19 cellular contexts compared by ENCODE assay signal in the genomic region with DNA sequence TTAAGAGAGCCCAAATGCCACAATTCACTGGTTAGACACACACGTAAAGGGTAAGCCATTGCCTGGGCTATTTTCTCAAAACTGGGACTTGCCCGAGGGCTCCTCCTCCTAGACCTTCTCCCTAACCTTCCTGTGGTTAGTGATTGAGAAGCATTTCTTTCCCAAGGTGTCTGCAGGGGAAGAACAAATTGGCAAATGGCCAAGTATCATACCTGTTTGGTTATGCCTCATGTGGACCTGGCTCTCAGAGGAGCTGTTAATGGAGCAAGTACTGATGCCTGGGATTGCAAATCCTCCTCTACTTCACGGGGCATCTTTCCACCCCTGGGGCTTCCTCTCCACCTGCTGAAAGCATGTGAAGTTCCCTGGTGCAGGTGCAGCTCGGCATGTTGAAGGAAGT.
DNase-seq lines count a peak whose midpoint lies in the region; ATAC-seq, FAIRE-seq and TF ChIP-seq lines count a peak whose summit lies in the region.
"Had no signal": no experiment of that assay in that cellular context is flagged by ENCODE, and none has a peak within 500 bp of the region (broad histone marks: within the 10 kb centered on the region; RNA-seq: fewer than 3 reads in every experiment).

No MANE protein-coding gene starts in this region.

- H3K27me3 ChIP-seq in breast epithelium, result no peaks in the 10 kb centered on the region
- no peaks in the 10 kb centered on the region for H3K27me3 ChIP-seq in K562 (ENCODE audit: control insufficient read depth in 2 of 2, insufficient read depth in 2 of 2, low read length in 2 of 2)
- no peaks in the 10 kb centered on the region for H3K27me3 ChIP-seq in CD4-positive, alpha-beta memory T cell (ENCODE audit: insufficient read depth, low read length)

- TF ChIP-seq POLR2A in breast epithelium (IDR thresholded peaks at IDR 0.05), result no peak
- no peak for TF ChIP-seq POLR2A in K562 (conservative IDR thresholded peaks at IDR 0.05)

- H3K27ac ChIP-seq in breast epithelium, result no peak overlapping the region
- H3K27ac ChIP-seq in K562 (ENCODE audit: extremely low read depth, low read depth, low read length), result no peak overlapping the region
- H3K27ac ChIP-seq in CD4-positive, alpha-beta memory T cell (ENCODE audit: low read depth, low read length), result no peak overlapping the region

- H3K36me3 ChIP-seq in breast epithelium (no peaks in the 10 kb centered on the region), K562 (ENCODE audit: control insufficient read depth, insufficient read depth, low read length) (no peaks in the 10 kb centered on the region)
- no peaks in the 10 kb centered on the region for H3K36me3 ChIP-seq in CD4-positive, alpha-beta memory T cell (ENCODE audit: insufficient read depth, low read length)

- in situ Hi-C loops in K562 (cut with MboI), result no loop called here

- no TSS peak for BruUV-seq in MCF 10A (replicated peaks; lab: Mats Ljungman, UMichigan)
- no TSS peak for BruUV-seq in K562 (replicated peaks; lab: Mats Ljungman, UMichigan)

- H3K9me3 Mint-ChIP-seq in MCF 10A (ENCODE audit: unreplicated experiment), result peaks cover 8% of the 10 kb centered on the region
- peaks cover 0 to 5% (median 0%) of the 10 kb centered on the region in 8 donors for H3K9me3 Mint-ChIP-seq in CD4-positive, alpha-beta memory T cell
- H3K9me3 Mint-ChIP-seq: GM23338, H9 had no signal

- no peaks in the 10 kb centered on the region for H3K79me2 ChIP-seq in K562 (ENCODE audit: control insufficient read depth, insufficient read depth, low read length)

- H3K4me2 ChIP-seq in K562 (ENCODE audit: insufficient read depth, low read length), result no peak overlapping the region
- H3K4me2 ChIP-seq: GM23338 had no signal

- TF ChIP-seq RAD21 in K562 (CRISPR knock-in tag; conservative IDR thresholded peaks at IDR 0.05 in 1 of 2, IDR thresholded peaks at IDR 0.05 in 1 of 2), result no peak

- no peak for TF ChIP-seq EP300 in K562 (IDR thresholded peaks at IDR 0.05; ENCODE audit: low read length)

- DNase-seq in MCF 10A (ENCODE audit: unreplicated experiment) (peak; percentile 32), breast epithelium (ENCODE audit: low spot score in 2 of 2) (no peak), NCI-H69 (lab: John Stamatoyannopoulos, UW) (peak; percentile 13), K562 (ENCODE audit: extremely low read depth in 1 of 4, low spot score in 3 of 4) (no peak), epithelial cell of esophagus (ENCODE audit: low read depth) (peak; percentile 25), medulla oblongata (ENCODE audit: extremely low spot score) (no peak)
- no peak for DNase-seq in CD4-positive, alpha-beta memory T cell
- DNase-seq: C1 segment of cervical spinal cord; CD8-positive, alpha-beta T cell; DMS 273 treated with DMSO at 0.1 percent for 48 hours; DMS79; GF-D8; H9 had no signal

- TF ChIP-seq CTCF in MCF 10A (IDR thresholded peaks at IDR 0.05; ENCODE audit: unreplicated experiment), result no peak
- TF ChIP-seq CTCF in breast epithelium (IDR thresholded peaks at IDR 0.05), result no peak
- TF ChIP-seq CTCF in K562 (IDR thresholded peaks at IDR 0.05 in 2 of 3, conservative IDR thresholded peaks at IDR 0.05 in 1 of 3; ENCODE audit: insufficient read depth in 2 of 3, low read depth in 1 of 3, low read length in 3 of 3), result no peak
- no peak for TF ChIP-seq CTCF in epithelial cell of esophagus (IDR thresholded peaks at IDR 0.05; ENCODE audit: insufficient read depth, low read depth, low read length, missing control alignments)

- ATAC-seq in K562, result no peak
- ATAC-seq in HG02588 (IDR thresholded peaks at IDR 0.05; ENCODE audit: unreplicated experiment), result no peak
- ATAC-seq: CD8-positive, alpha-beta T cell; GM23338; HCT116 had no signal

- H4K20me1 ChIP-seq in K562 (replicated peaks; ENCODE audit: control insufficient read depth, insufficient read depth, low read length), result no peaks in the 10 kb centered on the region

- FAIRE-seq in K562 (lab: Jason Lieb, UNC), result no peak
- FAIRE-seq: D721Med, GM12891, GM18507 had no signal

- H3K9me1 ChIP-seq in K562 (ENCODE audit: control insufficient read depth, insufficient read depth, low read length), result no peaks in the 10 kb centered on the region

- H3K4me3 ChIP-seq in breast epithelium (no peak overlapping the region), K562 (no peak overlapping the region), epithelial cell of esophagus (ENCODE audit: low read length) (no peak overlapping the region)
- no peak overlapping the region for H3K4me3 ChIP-seq in CD4-positive, alpha-beta memory T cell (ENCODE audit: low read length in 2 of 2)
- H3K4me3 ChIP-seq: GM23338 had no signal

- no peak overlapping the region for H3K9ac ChIP-seq in K562 (ENCODE audit: insufficient read depth in 1 of 2, low read depth in 2 of 2, low read length in 2 of 2)

- H3K36me3 Mint-ChIP-seq in MCF 10A (ENCODE audit: insufficient read depth, unreplicated experiment), result no peaks in the 10 kb centered on the region
- H3K36me3 Mint-ChIP-seq in CD4-positive, alpha-beta memory T cell, result no peaks in the 10 kb centered on the region
- H3K36me3 Mint-ChIP-seq: CD8-positive, alpha-beta T cell had no signal

- POLR2A ChIA-PET in MCF 10A (lab: Yijun Ruan, JAX), result no interaction called here
- POLR2A ChIA-PET in K562 (lab: Yijun Ruan, JAX), result no interaction called here
- POLR2A ChIA-PET in CD4-positive, alpha-beta memory T cell (lab: Charles Lee; ENCODE audit: partially characterized antibody), result no interaction called here

- H3K9me3 ChIP-seq in breast epithelium (no peaks in the 10 kb centered on the region), K562 (replicated peaks; ENCODE audit: control insufficient read depth, insufficient read depth, low read depth, low read length) (no peaks in the 10 kb centered on the region)
- no peaks in the 10 kb centered on the region for H3K9me3 ChIP-seq in CD4-positive, alpha-beta memory T cell (ENCODE audit: control insufficient read depth in 1 of 2, low read length in 2 of 2)

- H3K4me1 ChIP-seq in breast epithelium (no peaks in the 10 kb centered on the region), K562 (replicated peaks in 1 of 2; ENCODE audit: control insufficient read depth in 2 of 2, insufficient read depth in 2 of 2, low read length in 2 of 2) (no peaks in the 10 kb centered on the region)
- H3K4me1 ChIP-seq in CD4-positive, alpha-beta memory T cell (ENCODE audit: insufficient read depth, low read length), result no peaks in the 10 kb centered on the region

- H3K27me3 Mint-ChIP-seq in MCF 10A (ENCODE audit: insufficient read depth, unreplicated experiment), result no peaks in the 10 kb centered on the region
- no peaks in the 10 kb centered on the region for H3K27me3 Mint-ChIP-seq in CD4-positive, alpha-beta memory T cell

- H3K4me1 Mint-ChIP-seq in MCF 10A (ENCODE audit: insufficient read depth, unreplicated experiment), result no peaks in the 10 kb centered on the region
- no peaks in the 10 kb centered on the region for H3K4me1 Mint-ChIP-seq in CD4-positive, alpha-beta memory T cell
- H3K4me1 Mint-ChIP-seq: GM23338, H9 had no signal

- CTCF ChIA-PET in MCF 10A (lab: Yijun Ruan, JAX), result no interaction called here
- CTCF ChIA-PET in K562 (lab: Yijun Ruan, JAX; ENCODE audit: low intra/inter-chr PET ratio), result no interaction called here
- CTCF ChIA-PET in CD4-positive, alpha-beta memory T cell (lab: Charles Lee; ENCODE audit: partially characterized antibody), result no interaction called here

- H3K27ac Mint-ChIP-seq in MCF 10A (ENCODE audit: low read depth, unreplicated experiment), result no peak overlapping the region
- no peak overlapping the region for H3K27ac Mint-ChIP-seq in CD4-positive, alpha-beta memory T cell
- H3K27ac Mint-ChIP-seq: CD8-positive, alpha-beta T cell; GM23338; H9 had no signal

- intact Hi-C loops in MCF 10A (cut with micrococcal nuclease) (no loop called here), breast epithelium (cut with DNase I; ENCODE audit: low total_unique reads) (no loop called here), K562 (cut with micrococcal nuclease) (no loop called here)
- intact Hi-C loops in CD4-positive, alpha-beta memory T cell (cut with micrococcal nuclease), result no loop called here

- no peak overlapping the region for H3K4me3 Mint-ChIP-seq in MCF 10A (ENCODE audit: unreplicated experiment)
- no peak overlapping the region for H3K4me3 Mint-ChIP-seq in CD4-positive, alpha-beta memory T cell
- H3K4me3 Mint-ChIP-seq: CD8-positive, alpha-beta T cell; GM23338; H9 had no signal

- no peak overlapping the region for H2AFZ ChIP-seq in K562 (ENCODE audit: low read depth, low read length)
- H2AFZ ChIP-seq: GM23338 had no signal

- WGBS in K562 (ENCODE audit: insufficient coverage, low coverage, missing lambda C conversion rate), result 0% methylated on average over 4 of the region's 4 CpGs

TF ChIP-seq in K562, 482 proteins besides CTCF, POLR2A, EP300 and RAD21:
- no peak for TF ChIP-seq ZNF121 (CRISPR knock-in tag; conservative IDR thresholded peaks at IDR 0.05)
- peak; percentile 77 for TF ChIP-seq NFIC (IDR thresholded peaks at IDR 0.05)
- TF ChIP-seq NFIX (CRISPR knock-in tag; IDR thresholded peaks at IDR 0.05; ENCODE audit: low read depth), result peak; percentile 58
- no peak for TF ChIP-seq GTF2F1 (IDR thresholded peaks at IDR 0.05; ENCODE audit: low read depth, low read length)
- TF ChIP-seq, protein P1, sequence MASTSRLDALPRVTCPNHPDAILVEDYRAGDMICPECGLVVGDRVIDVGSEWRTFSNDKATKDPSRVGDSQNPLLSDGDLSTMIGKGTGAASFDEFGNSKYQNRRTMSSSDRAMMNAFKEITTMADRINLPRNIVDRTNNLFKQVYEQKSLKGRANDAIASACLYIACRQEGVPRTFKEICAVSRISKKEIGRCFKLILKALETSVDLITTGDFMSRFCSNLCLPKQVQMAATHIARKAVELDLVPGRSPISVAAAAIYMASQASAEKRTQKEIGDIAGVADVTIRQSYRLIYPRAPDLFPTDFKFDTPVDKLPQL (IDR thresholded peaks at IDR 0.05; ENCODE audit: extremely low read depth, insufficient read length), result no peak

Comparison
In these comparisons a context has a peak if more than half of its experiments do, and no peak if none do; other contexts are left out.
1. DNase-seq: peak in MCF 10A (single experiment), NCI-H69 (single experiment) and epithelial cell of esophagus (single experiment); none in breast epithelium (0 of 2), K562 (0 of 4), medulla oblongata (single experiment) and CD4-positive, alpha-beta memory T cell (0 of 5).